ENCODE assay signal across 1 cellular context in the genomic region with DNA sequence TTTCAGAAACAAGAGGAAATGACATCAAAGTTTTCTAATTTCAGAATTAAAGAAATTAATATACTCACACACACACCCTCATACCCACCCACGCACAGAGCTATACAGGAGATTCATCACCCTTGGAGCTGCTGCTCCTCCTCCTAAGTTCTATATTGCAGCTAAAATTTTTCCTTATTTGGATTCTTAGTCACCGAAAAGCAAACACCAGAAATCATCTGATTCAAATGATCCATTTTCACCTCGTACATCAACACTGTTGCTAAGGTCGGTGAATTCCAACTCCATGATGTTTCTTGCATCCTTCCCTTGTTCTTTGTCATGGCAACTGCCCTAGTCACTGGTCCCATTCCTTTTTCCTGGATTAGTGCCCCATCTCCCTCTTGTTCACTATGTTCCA.
TF ChIP-seq lines count a peak whose summit lies in the region.

No MANE protein-coding gene starts in this region.

TF ChIP-seq in HepG2, 621 proteins besides CTCF, POLR2A, EP300 and RAD21:
- TF ChIP-seq ZFP37 (CRISPR knock-in tag; IDR thresholded peaks at IDR 0.05; ENCODE audit: borderline replicate concordance): no peak
- TF ChIP-seq, protein P1, sequence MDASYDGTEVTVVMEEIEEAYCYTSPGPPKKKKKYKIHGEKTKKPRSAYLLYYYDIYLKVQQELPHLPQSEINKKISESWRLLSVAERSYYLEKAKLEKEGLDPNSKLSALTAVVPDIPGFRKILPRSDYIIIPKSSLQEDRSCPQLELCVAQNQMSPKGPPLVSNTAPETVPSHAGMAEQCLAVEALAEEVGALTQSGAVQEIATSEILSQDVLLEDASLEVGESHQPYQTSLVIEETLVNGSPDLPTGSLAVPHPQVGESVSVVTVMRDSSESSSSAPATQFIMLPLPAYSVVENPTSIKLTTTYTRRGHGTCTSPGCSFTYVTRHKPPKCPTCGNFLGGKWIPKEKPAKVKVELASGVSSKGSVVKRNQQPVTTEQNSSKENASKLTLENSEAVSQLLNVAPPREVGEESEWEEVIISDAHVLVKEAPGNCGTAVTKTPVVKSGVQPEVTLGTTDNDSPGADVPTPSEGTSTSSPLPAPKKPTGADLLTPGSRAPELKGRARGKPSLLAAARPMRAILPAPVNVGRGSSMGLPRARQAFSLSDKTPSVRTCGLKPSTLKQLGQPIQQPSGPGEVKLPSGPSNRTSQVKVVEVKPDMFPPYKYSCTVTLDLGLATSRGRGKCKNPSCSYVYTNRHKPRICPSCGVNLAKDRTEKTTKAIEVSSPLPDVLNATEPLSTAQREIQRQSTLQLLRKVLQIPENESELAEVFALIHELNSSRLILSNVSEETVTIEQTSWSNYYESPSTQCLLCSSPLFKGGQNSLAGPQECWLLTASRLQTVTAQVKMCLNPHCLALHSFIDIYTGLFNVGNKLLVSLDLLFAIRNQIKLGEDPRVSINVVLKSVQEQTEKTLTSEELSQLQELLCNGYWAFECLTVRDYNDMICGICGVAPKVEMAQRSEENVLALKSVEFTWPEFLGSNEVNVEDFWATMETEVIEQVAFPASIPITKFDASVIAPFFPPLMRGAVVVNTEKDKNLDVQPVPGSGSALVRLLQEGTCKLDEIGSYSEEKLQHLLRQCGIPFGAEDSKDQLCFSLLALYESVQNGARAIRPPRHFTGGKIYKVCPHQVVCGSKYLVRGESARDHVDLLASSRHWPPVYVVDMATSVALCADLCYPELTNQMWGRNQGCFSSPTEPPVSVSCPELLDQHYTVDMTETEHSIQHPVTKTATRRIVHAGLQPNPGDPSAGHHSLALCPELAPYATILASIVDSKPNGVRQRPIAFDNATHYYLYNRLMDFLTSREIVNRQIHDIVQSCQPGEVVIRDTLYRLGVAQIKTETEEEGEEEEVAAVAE (CRISPR knock-in tag; IDR thresholded peaks at IDR 0.05; ENCODE audit: borderline replicate concordance): no peak
- no peak for TF ChIP-seq ZNF230 (CRISPR knock-in tag; IDR thresholded peaks at IDR 0.05)
- TF ChIP-seq CBX5 (CRISPR knock-in tag; IDR thresholded peaks at IDR 0.05; ENCODE audit: borderline replicate concordance): no peak
- TF ChIP-seq HNRNPUL1 (IDR thresholded peaks at IDR 0.05; ENCODE audit: low read depth, low read length): no peak
- TF ChIP-seq ZC3H4 (CRISPR knock-in tag; IDR thresholded peaks at IDR 0.05; ENCODE audit: borderline replicate concordance): no peak
- no peak for TF ChIP-seq ZNF7 (CRISPR knock-in tag; IDR thresholded peaks at IDR 0.05)
- TF ChIP-seq RBM22 (optimal IDR thresholded peaks at IDR 0.05; ENCODE audit: low read length): no peak
- no peak for TF ChIP-seq MEIS1 (CRISPR knock-in tag; IDR thresholded peaks at IDR 0.05; ENCODE audit: borderline replicate concordance)
